Comparison of ENCODE assay signal across 1 cellular context in genomic region chr2:192004188-192004963, GRCh38.
A peak's percentile ranks its signal among the peaks of the same experiment; 100 is the strongest.
TF ChIP-seq lines count a peak whose summit lies in the region.

No MANE protein-coding gene starts in this region.

TF ChIP-seq in HepG2, 621 proteins besides CTCF, POLR2A, EP300 and RAD21 (continued from another document):
- no peak for TF ChIP-seq SMC3 (IDR thresholded peaks at IDR 0.05; ENCODE audit: low read length)
- TF ChIP-seq ELF3 (CRISPR knock-in tag; IDR thresholded peaks at IDR 0.05), result 0 out of 2 replicates have a peak, but pooled peaks have one; percentile 15
- no peak for TF ChIP-seq ZNF563 (CRISPR knock-in tag; IDR thresholded peaks at IDR 0.05)
- no peak for TF ChIP-seq ARHGAP35 (CRISPR knock-in tag; IDR thresholded peaks at IDR 0.05; ENCODE audit: borderline replicate concordance)
- TF ChIP-seq, protein P1, sequence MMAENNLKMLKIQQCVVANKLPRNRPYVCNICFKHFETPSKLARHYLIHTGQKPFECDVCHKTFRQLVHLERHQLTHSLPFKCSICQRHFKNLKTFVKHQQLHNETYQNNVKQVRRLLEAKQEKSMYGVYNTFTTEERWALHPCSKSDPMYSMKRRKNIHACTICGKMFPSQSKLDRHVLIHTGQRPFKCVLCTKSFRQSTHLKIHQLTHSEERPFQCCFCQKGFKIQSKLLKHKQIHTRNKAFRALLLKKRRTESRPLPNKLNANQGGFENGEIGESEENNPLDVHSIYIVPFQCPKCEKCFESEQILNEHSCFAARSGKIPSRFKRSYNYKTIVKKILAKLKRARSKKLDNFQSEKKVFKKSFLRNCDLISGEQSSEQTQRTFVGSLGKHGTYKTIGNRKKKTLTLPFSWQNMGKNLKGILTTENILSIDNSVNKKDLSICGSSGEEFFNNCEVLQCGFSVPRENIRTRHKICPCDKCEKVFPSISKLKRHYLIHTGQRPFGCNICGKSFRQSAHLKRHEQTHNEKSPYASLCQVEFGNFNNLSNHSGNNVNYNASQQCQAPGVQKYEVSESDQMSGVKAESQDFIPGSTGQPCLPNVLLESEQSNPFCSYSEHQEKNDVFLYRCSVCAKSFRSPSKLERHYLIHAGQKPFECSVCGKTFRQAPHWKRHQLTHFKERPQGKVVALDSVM (CRISPR knock-in tag; IDR thresholded peaks at IDR 0.05), result no peak
- TF ChIP-seq PAXIP1 (CRISPR knock-in tag; conservative IDR thresholded peaks at IDR 0.05), result peak; percentile 49
- 0 out of 2 replicates have a peak, but pooled peaks have one; percentile 24 for TF ChIP-seq ZNF878 (CRISPR knock-in tag; IDR thresholded peaks at IDR 0.05)
